ENCODE assay signal across 9 cellular contexts in genomic region chr16:21277927-21278706, GRCh38. TPM values are rescaled to one million over a fixed set of nuclear protein-coding genes. Genes with fewer than 3 reads are reported as not detected.
A peak's percentile ranks its signal among the peaks of the same experiment; 100 is the strongest.
DNase-seq lines count a peak whose midpoint lies in the region; ATAC-seq, FAIRE-seq and TF ChIP-seq lines count a peak whose summit lies in the region.
"Had no signal": no experiment of that assay in that cellular context is flagged by ENCODE, and none has a peak within 500 bp of the region (broad histone marks: within the 10 kb centered on the region; RNA-seq: fewer than 3 reads in every experiment).

Gene CRYM, minus strand, starts transcription at chr16:21278290. Its CDS starts 39 bp downstream, at chr16:21278251.

- H3K4me1 Mint-ChIP-seq in T-helper 2 cell treated with Interferon-gamma antibody and Interleukin-4, amounts not matched to agents 5 μg/mL and 100 μg/mL, for 36 hours (ENCODE audit: low read depth), result no peaks in the 10 kb centered on the region
- peaks cover 7% of the 10 kb centered on the region for H3K4me1 Mint-ChIP-seq in chondrocyte (ENCODE audit: low read depth)

- in situ Hi-C loops in HepG2 (cut with HindIII; ENCODE audit: extremely low pct_ligation_motif_present, low pct_unique_long_range_greater_than_20kb), result loop anchor here (5.0 kb wide), 1 partner anchor 91 kb away; no protein-coding TSS in a partner anchor

- peaks cover 27% of the 10 kb centered on the region for H3K4me1 ChIP-seq in HepG2 (ENCODE audit: insufficient read depth, low read length)

- ATAC-seq in HepG2 (peak; percentile 94), HG03460 (IDR thresholded peaks at IDR 0.05; ENCODE audit: unreplicated experiment) (no peak)

- H3K27ac ChIP-seq in HepG2 (ENCODE audit: extremely low read length, insufficient read depth, low read length), result no peak within 1 kb of the TSS

- H3K4me3 Mint-ChIP-seq in T-helper 2 cell treated with Interferon-gamma antibody and Interleukin-4, amounts not matched to agents 5 μg/mL and 100 μg/mL, for 36 hours, result peak within 1 kb of the TSS; percentile 51
- peak within 1 kb of the TSS; percentile 64 for H3K4me3 Mint-ChIP-seq in chondrocyte (ENCODE audit: unreplicated experiment)

- H4K20me1 ChIP-seq in HepG2 (ENCODE audit: insufficient read depth, low read length), result no peaks in the 10 kb centered on the region

- peaks cover 0 to 21% of the 10 kb centered on the region in 2 experiments; a peak in 2 of 5 replicates for H3K27me3 ChIP-seq in HepG2 (ENCODE audit: control insufficient read depth in 1 of 2, insufficient read depth in 2 of 2, low read length in 2 of 2)

- 3% methylated on average over 41 of the region's 46 CpGs for WGBS in HepG2 (ENCODE audit: low lambda C conversion rate)

- TF ChIP-seq CTCF in chondrocyte (IDR thresholded peaks at IDR 0.05), result peak; percentile 94
- peak; percentile 99 for TF ChIP-seq CTCF in HepG2 (CRISPR knock-in tag; IDR thresholded peaks at IDR 0.05)

- H3K9me3 Mint-ChIP-seq in T-helper 2 cell treated with Interferon-gamma antibody and Interleukin-4, amounts not matched to agents 5 μg/mL and 100 μg/mL, for 36 hours, result no peaks in the 10 kb centered on the region
- no peaks in the 10 kb centered on the region for H3K9me3 Mint-ChIP-seq in chondrocyte (ENCODE audit: low read depth)

- POLR2A ChIA-PET in HepG2 (lab: Yijun Ruan, JAX), result no interaction called here

- no peaks in the 10 kb centered on the region for H3K9me3 ChIP-seq in HepG2 (ENCODE audit: low read length)

- DNase-seq in A172 (ENCODE audit: low spot score) (peak; percentile 40), GM12891 (ENCODE audit: insufficient read length, low spot score) (peak; percentile 64), chondrocyte (ENCODE audit: low spot score) (peak; percentile 88), HepG2 (ENCODE audit: low spot score) (peak; percentile 35)
- DNase-seq in T-helper 2 cell treated with Interferon-gamma antibody and Interleukin-4, amounts not matched to agents 5 μg/mL and 100 μg/mL, for 36 hours (ENCODE audit: low spot score), result peak; percentile 29
- DNase-seq in stimulated activated CD4-positive, alpha-beta T cell treated with anti-CD3 and anti-CD28 coated beads, Interleukin-4, amount 100 ng/mL, for 4 hours, result peak; percentile 24 to 49

- no peak within 1 kb of the TSS for H3K9ac ChIP-seq in HepG2 (ENCODE audit: insufficient read depth, low read depth, low read length)

- no TSS peak for BruUV-seq in HepG2 (replicated peaks; lab: Mats Ljungman, UMichigan)

- no peak for TF ChIP-seq POLR2A in GM12891 (IDR thresholded peaks at IDR 0.05; ENCODE audit: low read depth, low read length)
- TF ChIP-seq POLR2A in HepG2 (IDR thresholded peaks at IDR 0.05; ENCODE audit: insufficient read depth in 1 of 2, low read depth in 2 of 2, low read length in 2 of 2), result no peak

- no peak; the same call in 1 of the 2 replicates for TF ChIP-seq RAD21 in Ishikawa (IDR thresholded peaks at IDR 0.05; ENCODE audit: low read depth)
- TF ChIP-seq RAD21 in HepG2 (CRISPR knock-in tag; IDR thresholded peaks at IDR 0.05), result peak; percentile 94

- no peaks in the 10 kb centered on the region for H3K79me2 ChIP-seq in HepG2 (ENCODE audit: insufficient read depth, low read length)

- no peak within 1 kb of the TSS for H3K27ac Mint-ChIP-seq in T-helper 2 cell treated with Interferon-gamma antibody and Interleukin-4, amounts not matched to agents 5 μg/mL and 100 μg/mL, for 36 hours
- no peak within 1 kb of the TSS for H3K27ac Mint-ChIP-seq in chondrocyte (ENCODE audit: unreplicated experiment)

- H3K27me3 Mint-ChIP-seq in T-helper 2 cell treated with Interferon-gamma antibody and Interleukin-4, amounts not matched to agents 5 μg/mL and 100 μg/mL, for 36 hours (ENCODE audit: low read depth), result peaks cover 74% of the 10 kb centered on the region
- H3K27me3 Mint-ChIP-seq in chondrocyte (ENCODE audit: low read depth), result peaks cover 63% of the 10 kb centered on the region

- intact Hi-C loops in HepG2 (cut with micrococcal nuclease; ENCODE audit: unreplicated experiment), result loop anchor here (1.0 to 5.0 kb wide), 4 partner anchors 22 to 122 kb away; partner anchors contain the start of gene ANKS4B

- peak within 1 kb of the TSS; percentile 51 to 79 (median 62) for H3K4me3 ChIP-seq in HepG2 (replicated peaks in 1 of 3; ENCODE audit: insufficient read depth in 1 of 3, low read depth in 2 of 3, low read length in 3 of 3)

- no peak within 1 kb of the TSS for H2AFZ ChIP-seq in HepG2 (ENCODE audit: low read length)

- no peaks in the 10 kb centered on the region for H3K36me3 ChIP-seq in HepG2 (replicated peaks in 1 of 2; ENCODE audit: control insufficient read depth in 1 of 2, insufficient read depth in 2 of 2, low read length in 2 of 2)

- no peaks in the 10 kb centered on the region for H3K36me3 Mint-ChIP-seq in T-helper 2 cell treated with Interferon-gamma antibody and Interleukin-4, amounts not matched to agents 5 μg/mL and 100 μg/mL, for 36 hours (ENCODE audit: low read depth)
- H3K36me3 Mint-ChIP-seq in chondrocyte (ENCODE audit: low read depth), result no peaks in the 10 kb centered on the region

- CTCF ChIA-PET in HepG2 (lab: Yijun Ruan, JAX; ENCODE audit: low intra/inter-chr PET ratio, low total read pairs), result interaction anchor here (0.7 to 3.9 kb wide), 6 partner anchors 22 to 122 kb away, joined by 3 to 58 read pairs (median 4); no protein-coding TSS in a partner anchor

- TF ChIP-seq EP300 in Ishikawa (IDR thresholded peaks at IDR 0.05; ENCODE audit: borderline replicate concordance) (no peak), HepG2 (IDR thresholded peaks at IDR 0.05; ENCODE audit: low read depth in 2 of 2, low read length in 2 of 2) (no peak), HepG2 (CRISPR knock-in tag; IDR thresholded peaks at IDR 0.05; ENCODE audit: borderline replicate concordance) (no peak; the same call in 1 of the 2 replicates)

- peak; percentile 78 for FAIRE-seq in GM12891 (lab: Jason Lieb, UNC)
- no peak for FAIRE-seq in HepG2 (lab: Jason Lieb, UNC)

- H3K4me2 ChIP-seq in HepG2 (ENCODE audit: low read depth, low read length), result peak within 1 kb of the TSS; percentile 98

TF ChIP-seq in GM12891, 5 proteins besides CTCF, POLR2A, EP300 and RAD21:
- TF ChIP-seq POU2F2 (IDR thresholded peaks at IDR 0.05; ENCODE audit: low read depth, low read length) (no peak), POLR2AphosphoS5 (IDR thresholded peaks at IDR 0.05; ENCODE audit: low read depth, low read length) (no peak), SPI1 (IDR thresholded peaks at IDR 0.05; ENCODE audit: low read depth, low read length) (no peak; the same call in 1 of the 2 replicates), TAF1 (IDR thresholded peaks at IDR 0.05; ENCODE audit: low read depth, low read length) (no peak)

TF ChIP-seq in Ishikawa, 13 proteins besides CTCF, POLR2A, EP300 and RAD21:
- no peak for TF ChIP-seq MAX (IDR thresholded peaks at IDR 0.05)
- no peak for TF ChIP-seq TAF1 (IDR thresholded peaks at IDR 0.05; ENCODE audit: low read depth)
- peak; percentile 98 for TF ChIP-seq ZBTB7A (IDR thresholded peaks at IDR 0.05; ENCODE audit: low read depth)

TF ChIP-seq in HepG2, 621 proteins besides CTCF, POLR2A, EP300 and RAD21 (continues in another document):
- peak; percentile 70; the same call in 1 of the 2 replicates for TF ChIP-seq MIXL1 (CRISPR knock-in tag; IDR thresholded peaks at IDR 0.05)
- TF ChIP-seq TAF1 (CRISPR knock-in tag; IDR thresholded peaks at IDR 0.05), result peak; percentile 10; the same call in 1 of the 2 replicates
- peak; percentile 77; the same call in 1 of the 2 replicates for TF ChIP-seq MEIS1 (CRISPR knock-in tag; IDR thresholded peaks at IDR 0.05; ENCODE audit: borderline replicate concordance)
- TF ChIP-seq ZNF709 (CRISPR knock-in tag; IDR thresholded peaks at IDR 0.05), result no peak; the same call in 1 of the 2 replicates
- TF ChIP-seq ZNF569 (CRISPR knock-in tag; IDR thresholded peaks at IDR 0.05; ENCODE audit: borderline replicate concordance), result no peak
- no peak; the same call in 1 of the 2 replicates for TF ChIP-seq REPIN1 (CRISPR knock-in tag; IDR thresholded peaks at IDR 0.05; ENCODE audit: borderline replicate concordance, low read depth)
- TF ChIP-seq HMG20B (CRISPR knock-in tag; conservative IDR thresholded peaks at IDR 0.05), result no peak
- peak; percentile 50; the same call in 1 of the 2 replicates for TF ChIP-seq EED (CRISPR knock-in tag; IDR thresholded peaks at IDR 0.05)

RNA-seq across cellular contexts. Expression of gene CRYM, which starts in this region (rescaled TPM):
- total RNA-seq in A172 (2014; rRNA removed; shearing (Covaris generic)), result 0.67 and 0.78 TPM in 2 replicates
- 3.5 TPM for polyA plus RNA-seq in GM12891 (2012; ENCODE audit: low read depth, missing spikeins)
- total RNA-seq in chondrocyte (not detected in 3 replicates), HepG2 (2016; rRNA removed; fragmentation: Illumina TruSeq; extraction: Trizol) (1.9 and 2.4 TPM in 2 replicates)
- total RNA-seq in HepG2 (2016; cell fraction: cytosol; rRNA removed; fragmentation: Illumina TruSeq; extraction: Trizol; ENCODE audit: low read depth), result 0.53 and 0.91 TPM in 2 replicates
- 1.5 and 2.2 TPM in 2 replicates for total RNA-seq in HepG2 (2016; cell fraction: insoluble cytoplasmic fraction; rRNA removed; fragmentation: Illumina TruSeq; extraction: Trizol)
- 0.45 and 0.74 TPM in 2 replicates for total RNA-seq in HepG2 (2016; cell fraction: membrane; rRNA removed; fragmentation: Illumina TruSeq; extraction: Trizol)
- 0.71 and 0.72 TPM in 2 replicates for total RNA-seq in HepG2 (2016; cell fraction: nucleus; rRNA removed; fragmentation: Illumina TruSeq; extraction: Trizol)
- polyA plus RNA-seq in HepG2 (2011; rRNA removed), result 2.2 and 2.6 TPM in 2 replicates
- polyA plus RNA-seq in HepG2 (2011; cell fraction: cytosol; rRNA removed), result 2.3 and 2.5 TPM in 2 replicates
- polyA plus RNA-seq in HepG2 (2011; cell fraction: nucleus; rRNA removed), result 3.8 and 5.1 TPM in 2 replicates
- 3.1 and 5.2 TPM in 2 replicates for polyA plus RNA-seq in HepG2 (2012)
- polyA plus RNA-seq in HepG2 (2016; cell fraction: cytosol; fragmentation: Illumina TruSeq; extraction: Trizol; ENCODE audit: low read depth), result 0.28 and 1.1 TPM in 2 replicates
- 2.0 TPM in 2 replicates for polyA plus RNA-seq in HepG2 (2016; cell fraction: insoluble cytoplasmic fraction; fragmentation: Illumina TruSeq; extraction: Trizol; ENCODE audit: low read depth)
- polyA plus RNA-seq in HepG2 (2016; cell fraction: membrane; fragmentation: Illumina TruSeq; extraction: Trizol; ENCODE audit: low read depth), result 0.23 and 0.62 TPM in 2 replicates
- polyA plus RNA-seq in HepG2 (2016; cell fraction: nucleus; fragmentation: Illumina TruSeq; extraction: Trizol; ENCODE audit: insufficient read depth, low read depth), result 1.6 and 2.0 TPM in 2 replicates
- polyA minus RNA-seq in HepG2 (2011; rRNA and poly(A)+ RNA removed; ENCODE audit: low replicate concordance), result 2.0 TPM in 1 of 2 replicates, not detected in the other
- 0.69 and 3.2 TPM in 2 replicates for polyA minus RNA-seq in HepG2 (2011; cell fraction: cytosol; rRNA and poly(A)+ RNA removed)
- polyA minus RNA-seq in HepG2 (2011; cell fraction: nucleus; rRNA and poly(A)+ RNA removed), result 0.52 and 0.87 TPM in 2 replicates
- total RNA-seq: pulmonary artery endothelial cell had no signal

Comparison
In these comparisons a context has a peak if more than half of its experiments do, and no peak if none do; other contexts are left out.
1. Peak in DNase-seq in A172; RNA of the gene not detected or under 1 TPM.
2. Peak in DNase-seq in chondrocyte; RNA of the gene not detected or under 1 TPM.
3. DNase-seq: peak in every context shown above with its lines; median percentile 88 in chondrocyte; 64 in GM12891; 40 in A172; 36 in stimulated activated CD4-positive, alpha-beta T cell treated with anti-CD3 and anti-CD28 coated beads, Interleukin-4, amount 100 ng/mL, for 4 hours; 35 in HepG2; 29 in T-helper 2 cell treated with Interferon-gamma antibody and Interleukin-4, amounts not matched to agents 5 μg/mL and 100 μg/mL, for 36 hours.